In genomic region chr15:28977377-28978010, GRCh38 we compare ENCODE assay signal across 9 cellular contexts.
DNase-seq lines count a peak whose midpoint lies in the region; ATAC-seq and TF ChIP-seq lines count a peak whose summit lies in the region.
"Had no signal": no experiment of that assay in that cellular context is flagged by ENCODE, and none has a peak within 500 bp of the region (broad histone marks: within the 10 kb centered on the region; RNA-seq: fewer than 3 reads in every experiment).

No MANE protein-coding gene starts in this region.

- H3K36me3 Mint-ChIP-seq in endothelial cell (ENCODE audit: low read depth, unreplicated experiment), result no peaks in the 10 kb centered on the region
- H3K36me3 Mint-ChIP-seq in activated CD4-positive, alpha-beta T cell treated with anti-CD3 and anti-CD28 coated beads for 36 hours (ENCODE audit: low read depth), result peaks cover 3% of the 10 kb centered on the region
- no peaks in the 10 kb centered on the region for H3K36me3 Mint-ChIP-seq in CD14-positive monocyte

- ATAC-seq in activated CD4-positive, alpha-beta T cell treated with anti-CD3 and anti-CD28 coated beads for 36 hours, result no peak

- H3K4me3 ChIP-seq in AG10803 (ENCODE audit: low read length), result no peak overlapping the region
- H3K4me3 ChIP-seq: suprapubic skin had no signal

- H3K9me3 Mint-ChIP-seq in endothelial cell (ENCODE audit: unreplicated experiment) (no peaks in the 10 kb centered on the region), CD14-positive monocyte (no peaks in the 10 kb centered on the region)
- no peaks in the 10 kb centered on the region for H3K9me3 Mint-ChIP-seq in activated CD4-positive, alpha-beta T cell treated with anti-CD3 and anti-CD28 coated beads for 36 hours (ENCODE audit: low read depth)

- H3K27me3 Mint-ChIP-seq in endothelial cell (ENCODE audit: unreplicated experiment), result peaks cover 2% of the 10 kb centered on the region
- no peaks in the 10 kb centered on the region for H3K27me3 Mint-ChIP-seq in activated CD4-positive, alpha-beta T cell treated with anti-CD3 and anti-CD28 coated beads for 36 hours
- H3K27me3 Mint-ChIP-seq in CD14-positive monocyte (ENCODE audit: low read depth in 3 of 3), result peaks cover 0 to 11% (median 5%) of the 10 kb centered on the region in 3 donors

- H3K4me1 Mint-ChIP-seq in endothelial cell (ENCODE audit: unreplicated experiment) (no peaks in the 10 kb centered on the region), CD14-positive monocyte (no peaks in the 10 kb centered on the region)
- H3K4me1 Mint-ChIP-seq in activated CD4-positive, alpha-beta T cell treated with anti-CD3 and anti-CD28 coated beads for 36 hours, result peaks cover 26% of the 10 kb centered on the region

- H3K27ac Mint-ChIP-seq in endothelial cell (ENCODE audit: unreplicated experiment), result no peak overlapping the region
- H3K27ac Mint-ChIP-seq in activated CD4-positive, alpha-beta T cell treated with anti-CD3 and anti-CD28 coated beads for 36 hours, result no peak overlapping the region
- H3K27ac Mint-ChIP-seq in CD14-positive monocyte, result peak overlapping the region in 1 of 7 donors; percentile 55

- intact Hi-C loops in activated CD4-positive, alpha-beta T cell treated with anti-CD3 and anti-CD28 coated beads for 36 hours (cut with DNase I, micrococcal nuclease), result loop anchor here (5.0 kb wide), 4 partner anchors 40 to 115 kb away; partner anchors contain the start of gene APBA2 (in 1 of the 2)
- intact Hi-C loops in CD14-positive monocyte (cut with micrococcal nuclease), result no loop called here

- peak; percentile 92 for DNase-seq in AG10803 (ENCODE audit: low read depth)
- DNase-seq in NCI-H446 (lab: John Stamatoyannopoulos, UW), result peak; percentile 42 to 80
- peak; percentile 64 to 91 for DNase-seq in dermis microvascular lymphatic vessel endothelial cell (ENCODE audit: low read depth in 2 of 2)
- peak; percentile 95 for DNase-seq in medulla oblongata (ENCODE audit: extremely low spot score)
- DNase-seq in NCI-H748 (lab: John Stamatoyannopoulos, UW; ENCODE audit: unreplicated experiment), result no peak
- DNase-seq in endothelial cell (ENCODE audit: low spot score), result no peak
- no peak for DNase-seq in activated CD4-positive, alpha-beta T cell treated with anti-CD3 and anti-CD28 coated beads for 36 hours
- DNase-seq in CD14-positive monocyte (ENCODE audit: low spot score), result no peak

- POLR2A ChIA-PET in activated CD4-positive, alpha-beta T cell treated with anti-CD3 and anti-CD28 coated beads for 36 hours (lab: Charles Lee), result no interaction called here

- H3K4me3 Mint-ChIP-seq in endothelial cell (ENCODE audit: unreplicated experiment) (no peak overlapping the region), CD14-positive monocyte (no peak overlapping the region)
- H3K4me3 Mint-ChIP-seq in activated CD4-positive, alpha-beta T cell treated with anti-CD3 and anti-CD28 coated beads for 36 hours, result no peak overlapping the region

- CTCF ChIA-PET in activated CD4-positive, alpha-beta T cell treated with anti-CD3 and anti-CD28 coated beads for 36 hours (lab: Charles Lee), result interaction anchor here (1.0 to 2.4 kb wide), 3 partner anchors 11 to 112 kb away, joined by 4 to 6 read pairs (median 5); no protein-coding TSS in a partner anchor

- TF ChIP-seq CTCF in AG10803 (conservative IDR thresholded peaks at IDR 0.05; ENCODE audit: low read length) (no peak), endothelial cell (IDR thresholded peaks at IDR 0.05; ENCODE audit: unreplicated experiment) (no peak), CD14-positive monocyte (IDR thresholded peaks at IDR 0.05) (no peak)

Comparison
In these comparisons a context has a peak if more than half of its experiments do, and no peak if none do; other contexts are left out.
1. DNase-seq: peak in AG10803 (single experiment), NCI-H446 (2 of 2), dermis microvascular lymphatic vessel endothelial cell (2 of 2) and medulla oblongata (single experiment); none in NCI-H748 (single experiment), endothelial cell (single experiment), activated CD4-positive, alpha-beta T cell treated with anti-CD3 and anti-CD28 coated beads for 36 hours (single experiment) and CD14-positive monocyte (single experiment).
2. intact Hi-C loops: an anchor here in activated CD4-positive, alpha-beta T cell treated with anti-CD3 and anti-CD28 coated beads for 36 hours (5.0 kb wide); none called in CD14-positive monocyte.